1 cellular context compared by ENCODE assay signal in the genomic region with DNA sequence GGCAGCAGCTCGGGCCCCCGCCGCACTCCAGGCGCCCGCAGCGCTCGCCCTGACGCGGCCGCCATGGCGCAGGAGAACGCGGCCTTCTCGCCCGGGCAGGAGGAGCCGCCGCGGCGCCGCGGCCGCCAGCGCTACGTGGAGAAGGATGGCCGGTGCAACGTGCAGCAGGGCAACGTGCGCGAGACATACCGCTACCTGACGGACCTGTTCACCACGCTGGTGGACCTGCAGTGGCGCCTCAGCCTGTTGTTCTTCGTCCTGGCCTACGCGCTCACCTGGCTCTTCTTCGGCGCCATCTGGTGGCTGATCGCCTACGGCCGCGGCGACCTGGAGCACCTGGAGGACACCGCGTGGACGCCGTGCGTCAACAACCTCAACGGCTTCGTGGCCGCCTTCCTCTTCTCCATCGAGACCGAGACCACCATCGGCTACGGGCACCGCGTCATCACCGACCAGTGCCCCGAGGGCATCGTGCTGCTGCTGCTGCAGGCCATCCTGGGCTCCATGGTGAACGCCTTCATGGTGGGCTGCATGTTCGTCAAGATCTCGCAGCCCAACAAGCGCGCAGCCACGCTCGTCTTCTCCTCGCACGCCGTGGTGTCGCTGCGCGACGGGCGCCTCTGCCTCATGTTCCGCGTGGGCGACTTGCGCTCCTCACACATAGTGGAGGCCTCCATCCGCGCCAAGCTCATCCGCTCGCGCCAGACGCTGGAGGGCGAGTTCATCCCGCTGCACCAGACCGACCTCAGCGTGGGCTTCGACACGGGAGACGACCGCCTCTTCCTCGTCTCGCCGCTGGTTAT.
A peak's percentile ranks its signal among the peaks of the same experiment; 100 is the strongest.
TF ChIP-seq lines count a peak whose summit lies in the region.

No MANE protein-coding gene starts in this region.

TF ChIP-seq in WTC11, 78 proteins besides CTCF, POLR2A, EP300 and RAD21 (continued from another document and continues in another):
- TF ChIP-seq, protein P1, sequence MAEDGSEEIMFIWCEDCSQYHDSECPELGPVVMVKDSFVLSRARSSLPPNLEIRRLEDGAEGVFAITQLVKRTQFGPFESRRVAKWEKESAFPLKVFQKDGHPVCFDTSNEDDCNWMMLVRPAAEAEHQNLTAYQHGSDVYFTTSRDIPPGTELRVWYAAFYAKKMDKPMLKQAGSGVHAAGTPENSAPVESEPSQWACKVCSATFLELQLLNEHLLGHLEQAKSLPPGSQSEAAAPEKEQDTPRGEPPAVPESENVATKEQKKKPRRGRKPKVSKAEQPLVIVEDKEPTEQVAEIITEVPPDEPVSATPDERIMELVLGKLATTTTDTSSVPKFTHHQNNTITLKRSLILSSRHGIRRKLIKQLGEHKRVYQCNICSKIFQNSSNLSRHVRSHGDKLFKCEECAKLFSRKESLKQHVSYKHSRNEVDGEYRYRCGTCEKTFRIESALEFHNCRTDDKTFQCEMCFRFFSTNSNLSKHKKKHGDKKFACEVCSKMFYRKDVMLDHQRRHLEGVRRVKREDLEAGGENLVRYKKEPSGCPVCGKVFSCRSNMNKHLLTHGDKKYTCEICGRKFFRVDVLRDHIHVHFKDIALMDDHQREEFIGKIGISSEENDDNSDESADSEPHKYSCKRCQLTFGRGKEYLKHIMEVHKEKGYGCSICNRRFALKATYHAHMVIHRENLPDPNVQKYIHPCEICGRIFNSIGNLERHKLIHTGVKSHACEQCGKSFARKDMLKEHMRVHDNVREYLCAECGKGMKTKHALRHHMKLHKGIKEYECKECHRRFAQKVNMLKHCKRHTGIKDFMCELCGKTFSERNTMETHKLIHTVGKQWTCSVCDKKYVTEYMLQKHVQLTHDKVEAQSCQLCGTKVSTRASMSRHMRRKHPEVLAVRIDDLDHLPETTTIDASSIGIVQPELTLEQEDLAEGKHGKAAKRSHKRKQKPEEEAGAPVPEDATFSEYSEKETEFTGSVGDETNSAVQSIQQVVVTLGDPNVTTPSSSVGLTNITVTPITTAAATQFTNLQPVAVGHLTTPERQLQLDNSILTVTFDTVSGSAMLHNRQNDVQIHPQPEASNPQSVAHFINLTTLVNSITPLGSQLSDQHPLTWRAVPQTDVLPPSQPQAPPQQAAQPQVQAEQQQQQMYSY (CRISPR knock-in tag; IDR thresholded peaks at IDR 0.05) = peak; percentile 68
- TF ChIP-seq SP1 (CRISPR knock-in tag; conservative IDR thresholded peaks at IDR 0.05) = 0 out of 2 replicates have a peak, but pooled peaks have one; percentile 63
- TF ChIP-seq NR2C2 (CRISPR knock-in tag; IDR thresholded peaks at IDR 0.05) = peak; percentile 83
- TF ChIP-seq ZNF232 (CRISPR knock-in tag; IDR thresholded peaks at IDR 0.05) = peak; percentile 68; the same call in 1 of the 2 replicates
- TF ChIP-seq OVOL2 (CRISPR knock-in tag; IDR thresholded peaks at IDR 0.05; ENCODE audit: borderline replicate concordance) = no peak
- peak; percentile 88 for TF ChIP-seq CREB1 (CRISPR knock-in tag; IDR thresholded peaks at IDR 0.05)
- peak; percentile 75; the same call in 1 of the 2 replicates for TF ChIP-seq ESRRA (CRISPR knock-in tag; IDR thresholded peaks at IDR 0.05; ENCODE audit: borderline replicate concordance)
- TF ChIP-seq NR3C1 (CRISPR knock-in tag; conservative IDR thresholded peaks at IDR 0.05; ENCODE audit: low read depth) = peak; percentile 64; the same call in 1 of the 2 replicates
- TF ChIP-seq, protein P2, sequence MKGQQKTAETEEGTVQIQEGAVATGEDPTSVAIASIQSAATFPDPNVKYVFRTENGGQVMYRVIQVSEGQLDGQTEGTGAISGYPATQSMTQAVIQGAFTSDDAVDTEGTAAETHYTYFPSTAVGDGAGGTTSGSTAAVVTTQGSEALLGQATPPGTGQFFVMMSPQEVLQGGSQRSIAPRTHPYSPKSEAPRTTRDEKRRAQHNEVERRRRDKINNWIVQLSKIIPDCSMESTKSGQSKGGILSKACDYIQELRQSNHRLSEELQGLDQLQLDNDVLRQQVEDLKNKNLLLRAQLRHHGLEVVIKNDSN (CRISPR knock-in tag; IDR thresholded peaks at IDR 0.05) = peak; percentile 67; the same call in 1 of the 2 replicates
- TF ChIP-seq, protein P3, sequence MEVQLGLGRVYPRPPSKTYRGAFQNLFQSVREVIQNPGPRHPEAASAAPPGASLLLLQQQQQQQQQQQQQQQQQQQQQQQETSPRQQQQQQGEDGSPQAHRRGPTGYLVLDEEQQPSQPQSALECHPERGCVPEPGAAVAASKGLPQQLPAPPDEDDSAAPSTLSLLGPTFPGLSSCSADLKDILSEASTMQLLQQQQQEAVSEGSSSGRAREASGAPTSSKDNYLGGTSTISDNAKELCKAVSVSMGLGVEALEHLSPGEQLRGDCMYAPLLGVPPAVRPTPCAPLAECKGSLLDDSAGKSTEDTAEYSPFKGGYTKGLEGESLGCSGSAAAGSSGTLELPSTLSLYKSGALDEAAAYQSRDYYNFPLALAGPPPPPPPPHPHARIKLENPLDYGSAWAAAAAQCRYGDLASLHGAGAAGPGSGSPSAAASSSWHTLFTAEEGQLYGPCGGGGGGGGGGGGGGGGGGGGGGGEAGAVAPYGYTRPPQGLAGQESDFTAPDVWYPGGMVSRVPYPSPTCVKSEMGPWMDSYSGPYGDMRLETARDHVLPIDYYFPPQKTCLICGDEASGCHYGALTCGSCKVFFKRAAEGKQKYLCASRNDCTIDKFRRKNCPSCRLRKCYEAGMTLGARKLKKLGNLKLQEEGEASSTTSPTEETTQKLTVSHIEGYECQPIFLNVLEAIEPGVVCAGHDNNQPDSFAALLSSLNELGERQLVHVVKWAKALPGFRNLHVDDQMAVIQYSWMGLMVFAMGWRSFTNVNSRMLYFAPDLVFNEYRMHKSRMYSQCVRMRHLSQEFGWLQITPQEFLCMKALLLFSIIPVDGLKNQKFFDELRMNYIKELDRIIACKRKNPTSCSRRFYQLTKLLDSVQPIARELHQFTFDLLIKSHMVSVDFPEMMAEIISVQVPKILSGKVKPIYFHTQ (CRISPR knock-in tag; IDR thresholded peaks at IDR 0.05) = no peak
- no peak for TF ChIP-seq PRRX2 (CRISPR knock-in tag; IDR thresholded peaks at IDR 0.05)
- TF ChIP-seq ZNF423 (CRISPR knock-in tag; IDR thresholded peaks at IDR 0.05) = no peak; the same call in 1 of the 2 replicates
- TF ChIP-seq, protein P4, sequence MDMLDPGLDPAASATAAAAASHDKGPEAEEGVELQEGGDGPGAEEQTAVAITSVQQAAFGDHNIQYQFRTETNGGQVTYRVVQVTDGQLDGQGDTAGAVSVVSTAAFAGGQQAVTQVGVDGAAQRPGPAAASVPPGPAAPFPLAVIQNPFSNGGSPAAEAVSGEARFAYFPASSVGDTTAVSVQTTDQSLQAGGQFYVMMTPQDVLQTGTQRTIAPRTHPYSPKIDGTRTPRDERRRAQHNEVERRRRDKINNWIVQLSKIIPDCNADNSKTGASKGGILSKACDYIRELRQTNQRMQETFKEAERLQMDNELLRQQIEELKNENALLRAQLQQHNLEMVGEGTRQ (CRISPR knock-in tag; IDR thresholded peaks at IDR 0.05) = peak; percentile 47; the same call in 1 of the 2 replicates
- TF ChIP-seq NR1H2 (CRISPR knock-in tag; IDR thresholded peaks at IDR 0.05) = no peak
- 0 out of 2 replicates have a peak, but pooled peaks have one; percentile 24 for TF ChIP-seq RELA (CRISPR knock-in tag; IDR thresholded peaks at IDR 0.05; ENCODE audit: borderline replicate concordance)
- 0 out of 2 replicates have a peak, but pooled peaks have one; percentile 74 for TF ChIP-seq ZNF263 (CRISPR knock-in tag; IDR thresholded peaks at IDR 0.05; ENCODE audit: low read depth)
- TF ChIP-seq CREM (CRISPR knock-in tag; IDR thresholded peaks at IDR 0.05) = no peak
- no peak for TF ChIP-seq HMGA2 (CRISPR knock-in tag; IDR thresholded peaks at IDR 0.05)
- TF ChIP-seq NFE2L1 (CRISPR knock-in tag; IDR thresholded peaks at IDR 0.05) = peak; percentile 95
- TF ChIP-seq, protein P5, sequence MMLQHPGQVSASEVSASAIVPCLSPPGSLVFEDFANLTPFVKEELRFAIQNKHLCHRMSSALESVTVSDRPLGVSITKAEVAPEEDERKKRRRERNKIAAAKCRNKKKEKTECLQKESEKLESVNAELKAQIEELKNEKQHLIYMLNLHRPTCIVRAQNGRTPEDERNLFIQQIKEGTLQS (CRISPR knock-in tag; conservative IDR thresholded peaks at IDR 0.05) = peak; percentile 85
- 0 out of 2 replicates have a peak, but pooled peaks have one; percentile 79 for TF ChIP-seq CBFB (CRISPR knock-in tag; IDR thresholded peaks at IDR 0.05; ENCODE audit: low read depth)
- TF ChIP-seq, protein P6, sequence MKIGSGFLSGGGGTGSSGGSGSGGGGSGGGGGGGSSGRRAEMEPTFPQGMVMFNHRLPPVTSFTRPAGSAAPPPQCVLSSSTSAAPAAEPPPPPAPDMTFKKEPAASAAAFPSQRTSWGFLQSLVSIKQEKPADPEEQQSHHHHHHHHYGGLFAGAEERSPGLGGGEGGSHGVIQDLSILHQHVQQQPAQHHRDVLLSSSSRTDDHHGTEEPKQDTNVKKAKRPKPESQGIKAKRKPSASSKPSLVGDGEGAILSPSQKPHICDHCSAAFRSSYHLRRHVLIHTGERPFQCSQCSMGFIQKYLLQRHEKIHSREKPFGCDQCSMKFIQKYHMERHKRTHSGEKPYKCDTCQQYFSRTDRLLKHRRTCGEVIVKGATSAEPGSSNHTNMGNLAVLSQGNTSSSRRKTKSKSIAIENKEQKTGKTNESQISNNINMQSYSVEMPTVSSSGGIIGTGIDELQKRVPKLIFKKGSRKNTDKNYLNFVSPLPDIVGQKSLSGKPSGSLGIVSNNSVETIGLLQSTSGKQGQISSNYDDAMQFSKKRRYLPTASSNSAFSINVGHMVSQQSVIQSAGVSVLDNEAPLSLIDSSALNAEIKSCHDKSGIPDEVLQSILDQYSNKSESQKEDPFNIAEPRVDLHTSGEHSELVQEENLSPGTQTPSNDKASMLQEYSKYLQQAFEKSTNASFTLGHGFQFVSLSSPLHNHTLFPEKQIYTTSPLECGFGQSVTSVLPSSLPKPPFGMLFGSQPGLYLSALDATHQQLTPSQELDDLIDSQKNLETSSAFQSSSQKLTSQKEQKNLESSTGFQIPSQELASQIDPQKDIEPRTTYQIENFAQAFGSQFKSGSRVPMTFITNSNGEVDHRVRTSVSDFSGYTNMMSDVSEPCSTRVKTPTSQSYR (CRISPR knock-in tag; IDR thresholded peaks at IDR 0.05) = peak; percentile 85; the same call in 1 of the 2 replicates
- TF ChIP-seq, protein P7, sequence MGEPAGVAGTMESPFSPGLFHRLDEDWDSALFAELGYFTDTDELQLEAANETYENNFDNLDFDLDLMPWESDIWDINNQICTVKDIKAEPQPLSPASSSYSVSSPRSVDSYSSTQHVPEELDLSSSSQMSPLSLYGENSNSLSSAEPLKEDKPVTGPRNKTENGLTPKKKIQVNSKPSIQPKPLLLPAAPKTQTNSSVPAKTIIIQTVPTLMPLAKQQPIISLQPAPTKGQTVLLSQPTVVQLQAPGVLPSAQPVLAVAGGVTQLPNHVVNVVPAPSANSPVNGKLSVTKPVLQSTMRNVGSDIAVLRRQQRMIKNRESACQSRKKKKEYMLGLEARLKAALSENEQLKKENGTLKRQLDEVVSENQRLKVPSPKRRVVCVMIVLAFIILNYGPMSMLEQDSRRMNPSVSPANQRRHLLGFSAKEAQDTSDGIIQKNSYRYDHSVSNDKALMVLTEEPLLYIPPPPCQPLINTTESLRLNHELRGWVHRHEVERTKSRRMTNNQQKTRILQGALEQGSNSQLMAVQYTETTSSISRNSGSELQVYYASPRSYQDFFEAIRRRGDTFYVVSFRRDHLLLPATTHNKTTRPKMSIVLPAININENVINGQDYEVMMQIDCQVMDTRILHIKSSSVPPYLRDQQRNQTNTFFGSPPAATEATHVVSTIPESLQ (CRISPR knock-in tag; IDR thresholded peaks at IDR 0.05) = no peak
- TF ChIP-seq, protein P8, sequence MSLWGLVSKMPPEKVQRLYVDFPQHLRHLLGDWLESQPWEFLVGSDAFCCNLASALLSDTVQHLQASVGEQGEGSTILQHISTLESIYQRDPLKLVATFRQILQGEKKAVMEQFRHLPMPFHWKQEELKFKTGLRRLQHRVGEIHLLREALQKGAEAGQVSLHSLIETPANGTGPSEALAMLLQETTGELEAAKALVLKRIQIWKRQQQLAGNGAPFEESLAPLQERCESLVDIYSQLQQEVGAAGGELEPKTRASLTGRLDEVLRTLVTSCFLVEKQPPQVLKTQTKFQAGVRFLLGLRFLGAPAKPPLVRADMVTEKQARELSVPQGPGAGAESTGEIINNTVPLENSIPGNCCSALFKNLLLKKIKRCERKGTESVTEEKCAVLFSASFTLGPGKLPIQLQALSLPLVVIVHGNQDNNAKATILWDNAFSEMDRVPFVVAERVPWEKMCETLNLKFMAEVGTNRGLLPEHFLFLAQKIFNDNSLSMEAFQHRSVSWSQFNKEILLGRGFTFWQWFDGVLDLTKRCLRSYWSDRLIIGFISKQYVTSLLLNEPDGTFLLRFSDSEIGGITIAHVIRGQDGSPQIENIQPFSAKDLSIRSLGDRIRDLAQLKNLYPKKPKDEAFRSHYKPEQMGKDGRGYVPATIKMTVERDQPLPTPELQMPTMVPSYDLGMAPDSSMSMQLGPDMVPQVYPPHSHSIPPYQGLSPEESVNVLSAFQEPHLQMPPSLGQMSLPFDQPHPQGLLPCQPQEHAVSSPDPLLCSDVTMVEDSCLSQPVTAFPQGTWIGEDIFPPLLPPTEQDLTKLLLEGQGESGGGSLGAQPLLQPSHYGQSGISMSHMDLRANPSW (CRISPR knock-in tag; conservative IDR thresholded peaks at IDR 0.05; ENCODE audit: low read depth) = no peak; the same call in 1 of the 2 replicates
- TF ChIP-seq, protein P9, sequence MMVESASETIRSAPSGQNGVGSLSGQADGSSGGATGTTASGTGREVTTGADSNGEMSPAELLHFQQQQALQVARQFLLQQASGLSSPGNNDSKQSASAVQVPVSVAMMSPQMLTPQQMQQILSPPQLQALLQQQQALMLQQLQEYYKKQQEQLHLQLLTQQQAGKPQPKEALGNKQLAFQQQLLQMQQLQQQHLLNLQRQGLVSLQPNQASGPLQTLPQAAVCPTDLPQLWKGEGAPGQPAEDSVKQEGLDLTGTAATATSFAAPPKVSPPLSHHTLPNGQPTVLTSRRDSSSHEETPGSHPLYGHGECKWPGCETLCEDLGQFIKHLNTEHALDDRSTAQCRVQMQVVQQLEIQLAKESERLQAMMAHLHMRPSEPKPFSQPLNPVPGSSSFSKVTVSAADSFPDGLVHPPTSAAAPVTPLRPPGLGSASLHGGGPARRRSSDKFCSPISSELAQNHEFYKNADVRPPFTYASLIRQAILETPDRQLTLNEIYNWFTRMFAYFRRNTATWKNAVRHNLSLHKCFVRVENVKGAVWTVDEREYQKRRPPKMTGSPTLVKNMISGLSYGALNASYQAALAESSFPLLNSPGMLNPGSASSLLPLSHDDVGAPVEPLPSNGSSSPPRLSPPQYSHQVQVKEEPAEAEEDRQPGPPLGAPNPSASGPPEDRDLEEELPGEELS (CRISPR knock-in tag; IDR thresholded peaks at IDR 0.05) = peak; percentile 94
- TF ChIP-seq FOXK1 (CRISPR knock-in tag; IDR thresholded peaks at IDR 0.05) = peak; percentile 96
- TF ChIP-seq GABPB1 (CRISPR knock-in tag; IDR thresholded peaks at IDR 0.05) = no peak
- TF ChIP-seq, protein P10, sequence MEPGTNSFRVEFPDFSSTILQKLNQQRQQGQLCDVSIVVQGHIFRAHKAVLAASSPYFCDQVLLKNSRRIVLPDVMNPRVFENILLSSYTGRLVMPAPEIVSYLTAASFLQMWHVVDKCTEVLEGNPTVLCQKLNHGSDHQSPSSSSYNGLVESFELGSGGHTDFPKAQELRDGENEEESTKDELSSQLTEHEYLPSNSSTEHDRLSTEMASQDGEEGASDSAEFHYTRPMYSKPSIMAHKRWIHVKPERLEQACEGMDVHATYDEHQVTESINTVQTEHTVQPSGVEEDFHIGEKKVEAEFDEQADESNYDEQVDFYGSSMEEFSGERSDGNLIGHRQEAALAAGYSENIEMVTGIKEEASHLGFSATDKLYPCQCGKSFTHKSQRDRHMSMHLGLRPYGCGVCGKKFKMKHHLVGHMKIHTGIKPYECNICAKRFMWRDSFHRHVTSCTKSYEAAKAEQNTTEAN (CRISPR knock-in tag; IDR thresholded peaks at IDR 0.05) = peak; percentile 92
